12 cellular contexts compared by ENCODE assay signal in the genomic region with DNA sequence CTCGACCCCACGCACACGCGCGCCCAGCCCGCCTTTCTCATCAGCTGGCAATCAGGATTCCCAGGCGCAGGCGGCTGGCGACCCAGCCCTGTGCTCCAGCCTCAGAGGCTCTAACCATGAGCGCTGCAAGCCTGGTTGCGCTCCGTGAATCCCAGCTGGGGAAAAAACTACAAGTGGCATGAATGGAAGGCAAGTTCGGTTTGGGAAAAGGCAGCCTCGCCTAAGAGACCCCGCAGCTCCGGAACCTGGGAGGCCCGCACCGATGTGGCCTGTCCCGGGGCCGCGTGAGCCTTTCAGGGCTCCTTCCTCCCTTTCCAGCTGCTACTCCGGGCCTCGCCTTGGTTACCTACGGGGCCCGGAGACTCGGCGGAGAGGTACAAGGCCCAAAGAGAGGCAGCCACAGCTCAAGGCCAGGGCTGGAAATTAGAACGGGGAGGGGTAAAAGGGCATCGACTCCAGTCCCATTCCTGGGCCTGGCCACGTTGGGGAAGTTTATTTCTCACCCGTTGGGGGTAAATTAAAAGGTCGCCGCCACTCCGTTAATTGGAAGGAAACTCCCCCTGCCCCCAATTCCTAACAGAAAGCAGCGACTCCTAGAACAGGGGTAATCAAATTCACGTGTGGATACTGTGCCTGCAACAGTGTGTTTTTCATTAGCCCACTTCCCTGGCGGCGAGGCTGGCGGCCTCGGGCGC. TPM values are rescaled to one million over a fixed set of nuclear protein-coding genes. Genes with fewer than 3 reads are reported as not detected.
DNase-seq lines count a peak whose midpoint lies in the region; ATAC-seq and TF ChIP-seq lines count a peak whose summit lies in the region.
"Had no signal": no experiment of that assay in that cellular context is flagged by ENCODE, and none has a peak within 500 bp of the region (broad histone marks: within the 10 kb centered on the region; RNA-seq: fewer than 3 reads in every experiment).

No MANE protein-coding gene starts in this region.

- H3K4me3 ChIP-seq in right atrium auricular region (no peak overlapping the region), adipocyte (ENCODE audit: low read length) (peak overlapping the region; percentile 94), mucosa of descending colon (peak overlapping the region; percentile 5), uterus (peak overlapping the region; percentile 58 to 66), gastroesophageal sphincter (peak overlapping the region in 1 of 2 donors; percentile 36)

- H3K27me3 ChIP-seq in right atrium auricular region (peaks cover 75 to 89% of the 10 kb centered on the region in 2 donors), adipocyte (replicated peaks; ENCODE audit: control insufficient read depth, insufficient read depth, low read length) (no peaks in the 10 kb centered on the region), uterus (no peaks in the 10 kb centered on the region), gastroesophageal sphincter (peaks cover 100% of the 10 kb centered on the region)

- H3K27ac ChIP-seq in right atrium auricular region (no peak overlapping the region), uterus (peak overlapping the region; percentile 94 to 96), gastroesophageal sphincter (no peak overlapping the region)
- H3K27ac ChIP-seq: neutrophil had no signal

- 0% methylated on average over 5 of the region's 41 CpGs; no CpG with 5 or more reads in 1 of the 2 donors for WGBS in gastroesophageal sphincter (ENCODE audit: low coverage in 1 of 2), 2 donors

- ATAC-seq in Right ventricle myocardium superior (ENCODE audit: poor library complexity) (no peak), mucosa of descending colon (no peak), gastroesophageal sphincter (no peak)
- ATAC-seq: activated CD4-positive, CD25-positive, alpha-beta regulatory T cell treated with anti-CD3 and anti-CD28 coated beads, Interleukin-2, amount 50 U/mL, for 24 hours had no signal

- H3K36me3 ChIP-seq in right atrium auricular region (no peaks in the 10 kb centered on the region), adipocyte (ENCODE audit: control insufficient read depth, insufficient read depth, low read length, severe bottlenecking) (peaks cover 5% of the 10 kb centered on the region), mucosa of descending colon (ENCODE audit: low read depth) (no peaks in the 10 kb centered on the region), uterus (no peaks in the 10 kb centered on the region), gastroesophageal sphincter (no peaks in the 10 kb centered on the region)
- H3K36me3 ChIP-seq: neutrophil had no signal

- H3K4me1 ChIP-seq in right atrium auricular region, result peaks cover 0 to 43% of the 10 kb centered on the region in 2 donors
- peaks cover 37% of the 10 kb centered on the region for H3K4me1 ChIP-seq in adipocyte (ENCODE audit: control insufficient read depth, insufficient read depth, low read length)
- H3K4me1 ChIP-seq in mucosa of descending colon (ENCODE audit: low read depth), result peaks cover 9% of the 10 kb centered on the region
- H3K4me1 ChIP-seq in uterus, result no peaks in the 10 kb centered on the region
- peaks cover 0 to 40% (median 16%) of the 10 kb centered on the region in 3 donors for H3K4me1 ChIP-seq in gastroesophageal sphincter

- DNase-seq in Right ventricle myocardium superior (peak; percentile 37), right atrium auricular region (ENCODE audit: low spot score) (no peak), adipocyte (ENCODE audit: low read depth) (no peak), mucosa of descending colon (peak in 2 of 3 donors; percentile 54 to 55), uterus (peak in 1 of 2 donors; percentile 32), T-helper 9 cell (no peak)
- DNase-seq in activated naive CD4-positive, alpha-beta T cell (lab: John Stamatoyannopoulos, UW), result no peak
- DNase-seq: DND-41, NCI-H226 had no signal

- TF ChIP-seq EP300 in gastroesophageal sphincter (IDR thresholded peaks at IDR 0.05), result no peak

- TF ChIP-seq POLR2A in uterus (IDR thresholded peaks at IDR 0.05) (no peak), gastroesophageal sphincter (IDR thresholded peaks at IDR 0.05) (no peak)

- intact Hi-C loops in Right ventricle myocardium superior (cut with DNase I), result loop anchor here (10.0 kb wide), 1 partner anchor 1272 kb away; no protein-coding TSS in a partner anchor
- intact Hi-C loops in mucosa of descending colon (cut with DNase I, micrococcal nuclease), result loop anchor here (5.0 to 10.0 kb wide), 2 partner anchors 1302 to 1309 kb away; no protein-coding TSS in a partner anchor
- intact Hi-C loops in uterus (cut with DNase I; ENCODE audit: low total_unique reads), result loop anchor here (5.0 kb wide), 1 partner anchor 1309 kb away; no protein-coding TSS in a partner anchor

- no peak for TF ChIP-seq CTCF in right atrium auricular region (IDR thresholded peaks at IDR 0.05)
- no peak for TF ChIP-seq CTCF in mucosa of descending colon (IDR thresholded peaks at IDR 0.05)
- TF ChIP-seq CTCF in uterus (IDR thresholded peaks at IDR 0.05), result no peak
- TF ChIP-seq CTCF in gastroesophageal sphincter (IDR thresholded peaks at IDR 0.05), result no peak

- peak overlapping the region; percentile 93 for H3K9ac ChIP-seq in adipocyte (ENCODE audit: low read length)

- H3K9me3 ChIP-seq in right atrium auricular region (no peaks in the 10 kb centered on the region), adipocyte (ENCODE audit: control insufficient read depth, low read length) (no peaks in the 10 kb centered on the region), mucosa of descending colon (no peaks in the 10 kb centered on the region), uterus (no peaks in the 10 kb centered on the region), gastroesophageal sphincter (peaks cover 0 to 3% (median 0%) of the 10 kb centered on the region in 3 donors)
- H3K9me3 ChIP-seq: neutrophil had no signal

RNA-seq across cellular contexts. Expression of gene HOXA9, which starts 1.3 kb away (rescaled TPM):
- total RNA-seq in Right ventricle myocardium superior (not detected), right atrium auricular region (not detected), mucosa of descending colon (10 to 100 TPM; 22.0 to 27.9 (median 25.0) TPM), uterus (10 to 100 TPM in 3 of 4 donors, 1 to 10 TPM in 1; 2.3 to 26.4 (median 22.4) TPM), gastroesophageal sphincter (under 1 TPM in 2 of 4 donors, not detected in 2; 0.54 to 0.89 TPM)

RNA-seq across cellular contexts. Expression of gene HOXA10, which starts 7.5 kb away (rescaled TPM):
- total RNA-seq in Right ventricle myocardium superior (not detected), right atrium auricular region (not detected), mucosa of descending colon (10 to 100 TPM; 25.0 to 56.9 (median 25.8) TPM), uterus (100 to 1,000 TPM in 1 of 4 donors, 10 to 100 TPM in 3; 50.0 to 114 (median 69.0) TPM), gastroesophageal sphincter (under 1 TPM in 1 of 4 donors, not detected in 3; 0.67 TPM)

RNA-seq across cellular contexts. Expression of gene HOXA7, which starts 10.1 kb away (rescaled TPM):
- total RNA-seq in Right ventricle myocardium superior (not detected), right atrium auricular region (not detected), mucosa of descending colon (10 to 100 TPM; 17.1 to 29.8 (median 27.9) TPM), uterus (1 to 10 TPM in 3 of 4 donors, under 1 TPM in 1; 0.26 to 9.1 (median 5.2) TPM), gastroesophageal sphincter (1 to 10 TPM in 3 of 4 donors, under 1 TPM in 1; 0.85 to 5.1 (median 1.4) TPM)

RNA-seq across cellular contexts. Expression of gene HOXA3, which starts 14.2 kb away (rescaled TPM):
- total RNA-seq in Right ventricle myocardium superior (0.35 TPM), right atrium auricular region (under 1 TPM; 0.28 to 0.30 TPM), mucosa of descending colon (10 to 100 TPM; 19.9 to 38.1 (median 20.5) TPM), uterus (10 to 100 TPM in 2 of 4 donors, 1 to 10 TPM in 2; 1.0 to 34.5 (median 19.0) TPM), gastroesophageal sphincter (10 to 100 TPM in 2 of 4 donors, 1 to 10 TPM in 2; 6.4 to 22.6 (median 10.3) TPM)

RNA-seq across cellular contexts. Expression of gene HOXA11, which starts 18.4 kb away (rescaled TPM):
- total RNA-seq in Right ventricle myocardium superior (not detected), right atrium auricular region (not detected), mucosa of descending colon (10 to 100 TPM in 1 of 3 donors, 1 to 10 TPM in 2; 3.2 to 27.2 (median 5.4) TPM), uterus (10 to 100 TPM; 32.4 to 82.0 (median 57.8) TPM), gastroesophageal sphincter (under 1 TPM in 1 of 4 donors, not detected in 3; 0.12 TPM)

Comparison
In these comparisons a context has a peak if more than half of its experiments do, and no peak if none do; other contexts are left out.
1. DNase-seq: peak in Right ventricle myocardium superior (single experiment) and mucosa of descending colon (2 of 3); none in right atrium auricular region (single experiment), adipocyte (single experiment), T-helper 9 cell (single experiment) and activated naive CD4-positive, alpha-beta T cell (0 of 4).
2. H3K27ac ChIP-seq: peak in uterus (2 of 2); none in right atrium auricular region (0 of 2) and gastroesophageal sphincter (0 of 4).
3. H3K4me3 ChIP-seq: peak in adipocyte (single experiment), mucosa of descending colon (single experiment) and uterus (2 of 2); none in right atrium auricular region (0 of 2).
4. RNA of gene HOXA10, which starts 7.5 kb away (total RNA-seq): 50.0 to 114 TPM in uterus and 25.0 to 56.9 TPM in mucosa of descending colon; 0.67 TPM in gastroesophageal sphincter, not detected in right atrium auricular region and not detected in Right ventricle myocardium superior (single experiment); every median in the first group is over 10 times any median in the second.